ENCODE assay signal across 28 cellular contexts in the genomic region with DNA sequence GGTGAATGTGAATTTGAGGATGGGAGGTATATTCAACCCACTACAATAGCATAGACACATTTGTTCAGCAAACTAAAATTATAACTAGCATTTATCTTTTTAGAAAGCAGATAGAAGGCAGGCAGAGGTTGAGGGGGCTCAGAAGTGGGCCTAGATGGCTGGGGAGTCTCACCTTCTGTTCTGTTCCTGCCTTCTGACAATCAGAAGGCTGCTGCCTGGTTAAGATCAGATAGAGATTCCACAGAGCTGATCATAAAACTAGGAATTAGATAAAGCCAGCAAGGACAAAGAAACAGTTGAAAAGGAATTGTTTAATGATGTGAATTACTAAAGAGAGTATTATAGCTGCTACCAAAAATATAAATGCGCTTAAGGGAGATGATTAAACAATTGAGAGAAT.
"Had no signal": no experiment of that assay in that cellular context is flagged by ENCODE, and none has a peak within 500 bp of the region (broad histone marks: within the 10 kb centered on the region; RNA-seq: fewer than 3 reads in every experiment).

No MANE protein-coding gene starts in this region.

- H3K27me3 Mint-ChIP-seq: stimulated activated naive CD8-positive, alpha-beta T cell treated with anti-CD3 and anti-CD28 coated beads, Interleukin-15, amount 100 ng/mL, for 72 hours had no signal

- H3K9me3 ChIP-seq: stomach, suprapubic skin, testis, thoracic aorta, thyroid gland, tibial artery, tibial nerve, transverse colon, upper lobe of left lung, upper lobe of right lung, uterus, vagina had no signal

- H3K4me3 Mint-ChIP-seq: stimulated activated effector memory CD8-positive, alpha-beta T cell treated with anti-CD3 and anti-CD28 coated beads, Interleukin-12 subunit alpha, Interleukin-12 subunit beta, amount 100 ng/mL, for 72 hours; stimulated activated memory B cell treated with anti-CD40 and anti-IgM and Interleukin-4, amounts not matched to agents 10 μg/mL and 1 μg/mL and 100 μg/mL, for 72 hours; stimulated activated naive B cell treated with anti-CD40 and anti-IgM and Interleukin-4, amounts not matched to agents 10 μg/mL and 1 μg/mL and 100 μg/mL, for 72 hours; stimulated activated naive CD8-positive, alpha-beta T cell treated with anti-CD3 and anti-CD28 coated beads, Interleukin-15, amount 100 ng/mL, for 72 hours; stimulated activated naive CD8-positive, alpha-beta T cell treated with anti-CD3 and anti-CD28 coated beads, Interleukin-15, Interleukin-2, amounts not matched to agents 100 ng/mL and 50 ng/mL, for 24 hours; type B pancreatic cell had no signal

- H3K9me3 Mint-ChIP-seq: stimulated activated effector memory CD8-positive, alpha-beta T cell treated with anti-CD3 and anti-CD28 coated beads, Interleukin-12 subunit alpha, Interleukin-12 subunit beta, amount 100 ng/mL, for 72 hours; stimulated activated memory B cell treated with anti-CD40 and anti-IgM and Interleukin-4, amounts not matched to agents 10 μg/mL and 1 μg/mL and 100 μg/mL, for 72 hours; stimulated activated naive B cell treated with anti-CD40 and anti-IgM and Interleukin-4, amounts not matched to agents 10 μg/mL and 1 μg/mL and 100 μg/mL, for 72 hours; stimulated activated naive CD8-positive, alpha-beta T cell treated with anti-CD3 and anti-CD28 coated beads, Interleukin-15, amount 100 ng/mL, for 72 hours; stimulated activated naive CD8-positive, alpha-beta T cell treated with anti-CD3 and anti-CD28 coated beads, Interleukin-15, Interleukin-2, amounts not matched to agents 100 ng/mL and 50 ng/mL, for 24 hours; type B pancreatic cell had no signal

- H3K4me3 ChIP-seq: stomach, suprapubic skin, testis, thoracic aorta, thyroid gland, tibial artery, tibial nerve, transverse colon, upper lobe of left lung, upper lobe of right lung, uterus, vagina had no signal

- DNase-seq: stimulated activated CD4-positive, alpha-beta T cell treated with anti-CD3 and anti-CD28 coated beads, Interleukin-2, amount 100 ng/mL, for 48 hours; stimulated activated CD4-positive, alpha-beta T cell treated with anti-CD3 and anti-CD28 coated beads, Interleukin-4, amount 100 ng/mL, for 1 hour; stimulated activated CD4-positive, alpha-beta T cell treated with anti-CD3 and anti-CD28 coated beads, Interleukin-4, amount 100 ng/mL, for 24 hours; stimulated activated CD4-positive, alpha-beta T cell treated with anti-CD3 and anti-CD28 coated beads, Interleukin-4, amount 100 ng/mL, for 4 hours; stimulated activated CD8-positive, alpha-beta memory T cell treated with anti-CD3 and anti-CD28 coated beads, Interleukin-4, amount 100 ng/mL, for 48 hours; stimulated activated naive B cell treated with anti-CD40 and anti-IgM and Interleukin-4, amounts not matched to agents 10 μg/mL and 1 μg/mL and 100 μg/mL, for 72 hours; stimulated activated naive CD4-positive, alpha-beta T cell; stimulated activated naive CD4-positive, alpha-beta T cell treated with Interleukin-2 at 50 U/mL for 16 hours; stimulated activated naive CD8-positive, alpha-beta T cell treated with anti-CD3 and anti-CD28 coated beads, Interleukin-15, amount 100 ng/mL, for 72 hours; stimulated activated naive CD8-positive, alpha-beta T cell treated with anti-CD3 and anti-CD28 coated beads, Interleukin-15, Interleukin-2, amounts not matched to agents 100 U/mL and 50 U/mL, for 24 hours; stomach; substantia nigra; testis; thyroid gland; tibial artery; transverse colon; trophoblast cell; upper lobe of left lung; upper lobe of right lung; uterus had no signal

- H3K36me3 ChIP-seq: stomach, suprapubic skin, thoracic aorta, thyroid gland, tibial artery, tibial nerve, transverse colon, upper lobe of left lung, upper lobe of right lung, uterus, vagina had no signal

- H3K36me3 Mint-ChIP-seq: stimulated activated effector memory CD8-positive, alpha-beta T cell treated with anti-CD3 and anti-CD28 coated beads, Interleukin-12 subunit alpha, Interleukin-12 subunit beta, amount 100 ng/mL, for 72 hours; stimulated activated memory B cell treated with anti-CD40 and anti-IgM and Interleukin-4, amounts not matched to agents 10 μg/mL and 1 μg/mL and 100 μg/mL, for 72 hours; stimulated activated naive B cell treated with anti-CD40 and anti-IgM and Interleukin-4, amounts not matched to agents 10 μg/mL and 1 μg/mL and 100 μg/mL, for 72 hours; type B pancreatic cell had no signal

- H3K4me1 ChIP-seq: testis, transverse colon, uterus, vagina had no signal

- ATAC-seq: stimulated activated effector memory CD8-positive, alpha-beta T cell treated with anti-CD3 and anti-CD28 coated beads, Interleukin-12 subunit alpha, Interleukin-12 subunit beta, amount 100 ng/mL, for 72 hours; stimulated activated memory B cell treated with anti-CD40 and anti-IgM and Interleukin-4, amounts not matched to agents 10 μg/mL and 1 μg/mL and 100 μg/mL, for 72 hours; stimulated activated naive B cell treated with anti-CD40 and anti-IgM and Interleukin-4, amounts not matched to agents 10 μg/mL and 1 μg/mL and 100 μg/mL, for 72 hours; stimulated activated naive CD8-positive, alpha-beta T cell treated with anti-CD3 and anti-CD28 coated beads, Interleukin-15, amount 100 ng/mL, for 72 hours; stimulated activated naive CD8-positive, alpha-beta T cell treated with anti-CD3 and anti-CD28 coated beads, Interleukin-15, Interleukin-2, amounts not matched to agents 100 U/mL and 50 U/mL, for 24 hours had no signal

- H3K27ac Mint-ChIP-seq: stimulated activated effector memory CD8-positive, alpha-beta T cell treated with anti-CD3 and anti-CD28 coated beads, Interleukin-12 subunit alpha, Interleukin-12 subunit beta, amount 100 ng/mL, for 72 hours; stimulated activated memory B cell treated with anti-CD40 and anti-IgM and Interleukin-4, amounts not matched to agents 10 μg/mL and 1 μg/mL and 100 μg/mL, for 72 hours; stimulated activated naive B cell treated with anti-CD40 and anti-IgM and Interleukin-4, amounts not matched to agents 10 μg/mL and 1 μg/mL and 100 μg/mL, for 72 hours; stimulated activated naive CD8-positive, alpha-beta T cell treated with anti-CD3 and anti-CD28 coated beads, Interleukin-15, amount 100 ng/mL, for 72 hours; stimulated activated naive CD8-positive, alpha-beta T cell treated with anti-CD3 and anti-CD28 coated beads, Interleukin-15, Interleukin-2, amounts not matched to agents 100 ng/mL and 50 ng/mL, for 24 hours; type B pancreatic cell had no signal

- H3K4me1 Mint-ChIP-seq: stimulated activated effector memory CD8-positive, alpha-beta T cell treated with anti-CD3 and anti-CD28 coated beads, Interleukin-12 subunit alpha, Interleukin-12 subunit beta, amount 100 ng/mL, for 72 hours; stimulated activated memory B cell treated with anti-CD40 and anti-IgM and Interleukin-4, amounts not matched to agents 10 μg/mL and 1 μg/mL and 100 μg/mL, for 72 hours; stimulated activated naive B cell treated with anti-CD40 and anti-IgM and Interleukin-4, amounts not matched to agents 10 μg/mL and 1 μg/mL and 100 μg/mL, for 72 hours; stimulated activated naive CD8-positive, alpha-beta T cell treated with anti-CD3 and anti-CD28 coated beads, Interleukin-15, amount 100 ng/mL, for 72 hours had no signal

- H3K27ac ChIP-seq: stomach, suprapubic skin, testis, thoracic aorta, thyroid gland, tibial artery, tibial nerve, transverse colon, upper lobe of left lung, upper lobe of right lung, uterus, vagina had no signal

- H3K27me3 ChIP-seq: stomach, suprapubic skin, testis, thyroid gland, tibial artery, tibial nerve, transverse colon, upper lobe of left lung, upper lobe of right lung, uterus, vagina had no signal
